In the genomic region with DNA sequence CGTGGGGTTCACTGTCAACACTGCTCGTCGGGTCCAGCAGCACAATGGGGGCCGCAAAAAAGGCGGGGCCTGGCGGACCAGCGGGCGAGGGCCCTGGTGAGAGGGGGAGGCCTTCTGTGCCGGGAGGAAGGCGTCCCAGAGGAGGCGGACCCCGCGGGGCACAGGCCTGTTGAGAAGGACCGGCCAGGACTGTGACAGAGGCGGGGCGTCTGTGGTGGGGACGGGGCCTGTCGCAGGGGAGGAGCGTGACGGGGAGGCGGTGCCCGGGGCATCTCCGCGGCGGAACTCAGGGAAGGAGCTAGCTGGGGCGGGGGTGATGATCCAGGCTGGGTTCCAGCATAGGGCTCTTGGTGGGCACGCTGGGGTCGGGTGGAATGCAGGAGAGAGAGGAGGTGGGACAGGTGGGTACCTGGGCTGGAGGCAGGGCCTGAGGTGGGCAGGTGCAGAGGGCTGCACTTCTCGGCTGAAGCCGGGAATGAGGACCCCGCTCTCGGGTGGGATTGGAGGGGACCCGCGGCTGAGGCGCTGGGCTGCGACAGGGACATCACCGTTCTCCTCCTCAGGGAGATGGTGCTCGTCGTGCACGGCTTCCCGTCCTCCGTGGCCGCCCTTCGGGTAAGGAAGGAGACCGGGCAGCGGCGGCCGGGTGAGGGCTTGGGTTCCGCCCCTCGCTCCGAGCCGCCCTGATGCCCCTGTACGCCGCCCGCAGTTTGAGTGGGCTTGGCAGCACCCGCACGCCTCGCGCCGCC, we compare ENCODE assay signal across 6 cellular contexts. TPM values are rescaled to one million over a fixed set of nuclear protein-coding genes. Genes with fewer than 3 reads are reported as not detected.
DNase-seq lines count a peak whose midpoint lies in the region; ATAC-seq, FAIRE-seq and TF ChIP-seq lines count a peak whose summit lies in the region.
"Not testable (repeated sequence)": the region's sequence is repeated elsewhere in the genome, so short reads cannot be mapped to it uniquely, and the experiment has no call there.

No MANE protein-coding gene starts in this region.

- H3K4me3 ChIP-seq in NB4 (ENCODE audit: low read depth, low read length) (peak overlapping the region; percentile 21), bronchial epithelial cell (ENCODE audit: low read depth, low read length) (peak overlapping the region; percentile 34), suprapubic skin (peak overlapping the region; percentile 47)
- H3K4me3 ChIP-seq in lower leg skin (ENCODE audit: low read depth, poor library complexity, severe bottlenecking): not testable (repeated sequence)

- not testable (repeated sequence) for TF ChIP-seq POLR2A in NB4 (IDR thresholded peaks at IDR 0.05; ENCODE audit: extremely low read depth, insufficient read length); lower leg skin (IDR thresholded peaks at IDR 0.05); suprapubic skin (IDR thresholded peaks at IDR 0.05)

- H3K4me1 ChIP-seq in suprapubic skin: not testable (repeated sequence)

- ATAC-seq in GM18870 (IDR thresholded peaks at IDR 0.05; ENCODE audit: unreplicated experiment) (peak; percentile 38), HG02798 (IDR thresholded peaks at IDR 0.05; ENCODE audit: poor library complexity, unreplicated experiment) (peak; percentile 63)

- DNase-seq in NB4 (ENCODE audit: low read depth); bronchial epithelial cell (ENCODE audit: low read depth): not testable (repeated sequence)
- DNase-seq in lower leg skin (ENCODE audit: low spot score in 2 of 2) (peak; percentile 11 to 82), suprapubic skin (ENCODE audit: low spot score in 2 of 2) (peak in 1 of 2 donors; percentile 67)

- H3K9me3 ChIP-seq in suprapubic skin: not testable (repeated sequence)

- FAIRE-seq in bronchial epithelial cell (lab: Jason Lieb, UNC): not testable (repeated sequence)

- TF ChIP-seq CTCF in NB4 (IDR thresholded peaks at IDR 0.05; ENCODE audit: low read depth, low read length); bronchial epithelial cell (IDR thresholded peaks at IDR 0.05; ENCODE audit: insufficient read depth, low read length, severe bottlenecking); lower leg skin (IDR thresholded peaks at IDR 0.05); suprapubic skin (IDR thresholded peaks at IDR 0.05): not testable (repeated sequence)

- not testable (repeated sequence) for H3K27me3 ChIP-seq in bronchial epithelial cell (ENCODE audit: control insufficient read depth, insufficient read depth, low read length); suprapubic skin

- H3K36me3 ChIP-seq in bronchial epithelial cell (ENCODE audit: control insufficient read depth, insufficient read depth, low read length); suprapubic skin: not testable (repeated sequence)

- H3K27ac ChIP-seq in suprapubic skin: not testable (repeated sequence)

- not testable (repeated sequence) for TF ChIP-seq EP300 in suprapubic skin (IDR thresholded peaks at IDR 0.05)

- 0% methylated on average over 6 of the region's 60 CpGs; no CpG with 5 or more reads in 1 of the 2 donors for WGBS in lower leg skin, 2 donors
- WGBS in suprapubic skin: no CpG with 5 or more reads among the region's 60 CpGs

- intact Hi-C loops in lower leg skin (cut with DNase I; ENCODE audit: low total_unique reads): not testable (repeated sequence)

RNA-seq across cellular contexts. Expression of a gene that starts 0.7 kb away (rescaled TPM):
- total RNA-seq in bronchial epithelial cell: 24.5 and 24.6 TPM in 2 replicates
- 10 to 100 TPM; 22.1 to 68.1 (median 45.3) TPM for total RNA-seq in lower leg skin
- 10 to 100 TPM; 27.3 to 56.2 (median 44.9) TPM for total RNA-seq in suprapubic skin

RNA-seq across cellular contexts. Expression of a gene that starts 0.9 kb away (rescaled TPM):
- 45.7 and 235 TPM in 2 replicates for total RNA-seq in bronchial epithelial cell
- total RNA-seq in lower leg skin: 100 to 1,000 TPM in 3 of 4 donors, 10 to 100 TPM in 1; 87.6 to 199 (median 147) TPM
- total RNA-seq in suprapubic skin: 100 to 1,000 TPM in 3 of 4 donors, 10 to 100 TPM in 1; 72.7 to 434 (median 197) TPM

RNA-seq across cellular contexts. Expression of a gene that starts 4.7 kb away (rescaled TPM):
- total RNA-seq in bronchial epithelial cell (0.26 and 3.3 TPM in 2 replicates), lower leg skin (10 to 100 TPM in 2 of 4 donors, 1 to 10 TPM in 2; 2.0 to 19.3 (median 11.3) TPM), suprapubic skin (10 to 100 TPM in 1 of 4 donors, 1 to 10 TPM in 2, not detected in 1; 4.8 to 24.6 (median 7.8) TPM)

RNA-seq across cellular contexts. Expression of a gene that starts 10.9 kb away (rescaled TPM):
- total RNA-seq in bronchial epithelial cell (0.79 and 1.5 TPM in 2 replicates), lower leg skin (10 to 100 TPM; 16.7 to 44.4 (median 27.0) TPM), suprapubic skin (10 to 100 TPM; 14.5 to 25.3 (median 19.3) TPM)

RNA-seq across cellular contexts. Expression of a gene that starts 53.9 kb away (rescaled TPM):
- total RNA-seq in bronchial epithelial cell (0.64 and 1.1 TPM in 2 replicates), lower leg skin (1 to 10 TPM; 1.4 to 2.4 (median 1.7) TPM), suprapubic skin (10 to 100 TPM in 1 of 4 donors, 1 to 10 TPM in 3; 2.5 to 12.8 (median 4.7) TPM)
